In genomic region chr12:64145226-64145625, GRCh38 we compare ENCODE assay signal across 21 cellular contexts.
"Had no signal": no experiment of that assay in that cellular context is flagged by ENCODE, and none has a peak within 500 bp of the region (broad histone marks: within the 10 kb centered on the region; RNA-seq: fewer than 3 reads in every experiment).

No MANE protein-coding gene starts in this region.

- H3K27ac ChIP-seq: colonic mucosa, heart left ventricle, neutrophil, skin epidermis, stomach, thoracic aorta, transverse colon had no signal

- H3K4me1 ChIP-seq: colonic mucosa, heart left ventricle, stomach, transverse colon had no signal

- H3K4me3 ChIP-seq: colonic mucosa, heart left ventricle, lung, skin epidermis, stomach, thoracic aorta, transverse colon had no signal

- FAIRE-seq: frontal cortex, keratinocyte had no signal

- H3K9me3 ChIP-seq: colonic mucosa, heart left ventricle, neutrophil, stomach, thoracic aorta, transverse colon had no signal

- H3K27me3 Mint-ChIP-seq: naive B cell had no signal

- H3K4me3 Mint-ChIP-seq: naive B cell had no signal

- H3K36me3 Mint-ChIP-seq: naive B cell had no signal

- DNase-seq: caudate nucleus; colonic mucosa; dermis blood vessel endothelial cell; heart left ventricle; hippocampal formation; left cardiac atrium; left ventricle myocardium superior; mesendoderm; naive B cell; stimulated activated CD4-positive, alpha-beta T cell treated with anti-CD3 and anti-CD28 coated beads, Interleukin-12 subunit alpha, Interleukin-12 subunit beta, amount 100 ng/mL, for 4 hours; stimulated activated naive CD4-positive, alpha-beta T cell; stomach; substantia nigra; transverse colon had no signal

- H3K36me3 ChIP-seq: colonic mucosa, neutrophil, transverse colon had no signal

- ATAC-seq: heart left ventricle, left cardiac atrium, left ventricle myocardium superior, sciatic nerve had no signal

- H3K27me3 ChIP-seq: colonic mucosa, heart left ventricle, stomach, transverse colon had no signal
